Comparison of ENCODE assay signal across 8 cellular contexts in genomic region chr3:184229424-184230080, GRCh38. TPM values are rescaled to one million over a fixed set of nuclear protein-coding genes. Genes with fewer than 3 reads are reported as not detected.
DNase-seq lines count a peak whose midpoint lies in the region; ATAC-seq, FAIRE-seq and TF ChIP-seq lines count a peak whose summit lies in the region.

Gene VWA5B2, plus strand, starts transcription at chr3:184229585. Its CDS starts 944 bp downstream, at chr3:184230529.

- peak within 1 kb of the TSS; percentile 38 for H2AFZ ChIP-seq in K562 (ENCODE audit: low read depth, low read length)

- peak within 1 kb of the TSS; percentile 70 for H3K4me3 ChIP-seq in HEK293 (ENCODE audit: low read depth, low read length)
- H3K4me3 ChIP-seq in K562 = no peak within 1 kb of the TSS

- H3K27me3 ChIP-seq in K562 (ENCODE audit: control insufficient read depth in 2 of 2, insufficient read depth in 2 of 2, low read length in 2 of 2) = peaks cover 47 to 68% of the 10 kb centered on the region in 2 experiments

- H3K4me3 Mint-ChIP-seq in CD14-positive monocyte = peak within 1 kb of the TSS in 1 of 2 donors; percentile 76

- H4K20me1 ChIP-seq in K562 (replicated peaks; ENCODE audit: control insufficient read depth, insufficient read depth, low read length) = peaks cover 15% of the 10 kb centered on the region

- no peaks in the 10 kb centered on the region for H3K36me3 Mint-ChIP-seq in CD14-positive monocyte

- in situ Hi-C loops in K562 (cut with MboI) = no loop called here

- intact Hi-C loops in K562 (cut with micrococcal nuclease) = no loop called here
- intact Hi-C loops in CD14-positive monocyte (cut with micrococcal nuclease) = no loop called here

- ATAC-seq in K562 = peak; percentile 92

- no peaks in the 10 kb centered on the region for H3K79me2 ChIP-seq in K562 (ENCODE audit: control insufficient read depth, insufficient read depth, low read length)

- peaks cover 66 to 88% (median 68%) of the 10 kb centered on the region in 3 donors for H3K27me3 Mint-ChIP-seq in CD14-positive monocyte (ENCODE audit: low read depth in 3 of 3)

- H3K27ac Mint-ChIP-seq in CD14-positive monocyte = no peak within 1 kb of the TSS

- DNase-seq in NCI-H1417 (lab: John Stamatoyannopoulos, UW) (peak; percentile 70 to 91 (median 89)), T1000 (lab: John Stamatoyannopoulos, UW) (peak; percentile 56), K562 (ENCODE audit: extremely low read depth in 1 of 4, low spot score in 3 of 4) (peak; percentile 66 to 96 (median 92)), islet precursor cell (peak; percentile 91), CD14-positive monocyte (ENCODE audit: low spot score) (no peak)
- peak; percentile 81 for DNase-seq in stimulated activated CD4-positive, alpha-beta T cell treated with anti-CD3 and anti-CD28 coated beads, Interleukin-15, amount 100 ng/mL, for 24 hours

- peaks cover 0 to 16% (median 6%) of the 10 kb centered on the region in 7 donors for H3K9me3 Mint-ChIP-seq in CD14-positive monocyte

- H3K9me1 ChIP-seq in K562 (ENCODE audit: control insufficient read depth, insufficient read depth, low read length) = no peaks in the 10 kb centered on the region

- peak within 1 kb of the TSS; percentile 50; the same call in 1 of the 2 replicates for H3K9ac ChIP-seq in ES-I3 (ENCODE audit: low read depth, low read length)
- H3K9ac ChIP-seq in K562 (ENCODE audit: insufficient read depth in 1 of 2, low read depth in 2 of 2, low read length in 2 of 2) = peak within 1 kb of the TSS in 1 of 2 experiments; percentile 81; a peak in 2 of 4 replicates

- POLR2A ChIA-PET in HEK293 (lab: Yijun Ruan, JAX) (interaction anchor here (2.0 kb wide), 1 partner anchor 44 kb away, joined by 4 read pairs; the partner anchor contains the start of gene ABCF3), K562 (lab: Yijun Ruan, JAX) (interaction anchor here (0.7 to 1.7 kb wide), 2 partner anchors 11 to 120 kb away, joined by 3 to 6 read pairs; no protein-coding TSS in a partner anchor)

- H3K4me1 ChIP-seq in ES-I3 (ENCODE audit: insufficient read depth, low read length) = no peaks in the 10 kb centered on the region
- H3K4me1 ChIP-seq in HEK293 (ENCODE audit: control insufficient read depth, insufficient read depth, low read length) = no peaks in the 10 kb centered on the region
- H3K4me1 ChIP-seq in K562 (replicated peaks in 1 of 2; ENCODE audit: control insufficient read depth in 2 of 2, insufficient read depth in 2 of 2, low read length in 2 of 2) = peaks cover 0 to 32% of the 10 kb centered on the region in 2 experiments; a peak in 3 of 5 replicates

- H3K9me3 ChIP-seq in ES-I3 (ENCODE audit: control insufficient read depth, insufficient read depth, low read length) (no peaks in the 10 kb centered on the region), HEK293 (ENCODE audit: control insufficient read depth, insufficient read depth, low read depth, low read length) (no peaks in the 10 kb centered on the region), K562 (replicated peaks; ENCODE audit: control insufficient read depth, insufficient read depth, low read depth, low read length) (no peaks in the 10 kb centered on the region)

- H3K4me1 Mint-ChIP-seq in CD14-positive monocyte = peaks cover 8% of the 10 kb centered on the region

- FAIRE-seq in K562 (lab: Jason Lieb, UNC) = no peak

- no peak within 1 kb of the TSS for H3K27ac ChIP-seq in HEK293 (ENCODE audit: extremely low read depth, low read depth, low read length)
- no peak within 1 kb of the TSS for H3K27ac ChIP-seq in K562 (ENCODE audit: extremely low read depth, low read depth, low read length)

- TF ChIP-seq RAD21 in K562 (CRISPR knock-in tag; conservative IDR thresholded peaks at IDR 0.05 in 1 of 2, IDR thresholded peaks at IDR 0.05 in 1 of 2) = no peak

- BruUV-seq in K562 (replicated peaks; lab: Mats Ljungman, UMichigan) = no TSS peak

- TF ChIP-seq POLR2A in K562 (conservative IDR thresholded peaks at IDR 0.05) = no peak

- no peaks in the 10 kb centered on the region for H3K36me3 ChIP-seq in ES-I3 (ENCODE audit: insufficient read depth, low read length)
- H3K36me3 ChIP-seq in HEK293 (ENCODE audit: control insufficient read depth in 2 of 2, insufficient read depth in 1 of 2, low read length in 2 of 2) = no peaks in the 10 kb centered on the region
- no peaks in the 10 kb centered on the region for H3K36me3 ChIP-seq in K562 (ENCODE audit: control insufficient read depth, insufficient read depth, low read length)

- no peak for TF ChIP-seq EP300 in K562 (IDR thresholded peaks at IDR 0.05; ENCODE audit: low read length)

- 0% methylated on average over 11 of the region's 64 CpGs for WGBS in K562 (ENCODE audit: insufficient coverage, low coverage, missing lambda C conversion rate)

- peak within 1 kb of the TSS; percentile 33; the same call in 1 of the 2 replicates for H3K4me2 ChIP-seq in K562 (ENCODE audit: insufficient read depth, low read length)

- CTCF ChIA-PET in HEK293 (lab: Yijun Ruan, JAX) = interaction anchor here (0.6 to 4.4 kb wide), 5 partner anchors 10 to 65 kb away, joined by 3 to 66 read pairs (median 5); partner anchors contain the start of gene CAMK2N2
- CTCF ChIA-PET in K562 (lab: Yijun Ruan, JAX; ENCODE audit: low intra/inter-chr PET ratio) = no interaction called here

- TF ChIP-seq CTCF in HEK293 (tag by site-specific recombination; IDR thresholded peaks at IDR 0.05) (no peak), K562 (IDR thresholded peaks at IDR 0.05 in 2 of 3, conservative IDR thresholded peaks at IDR 0.05 in 1 of 3; ENCODE audit: insufficient read depth in 2 of 3, low read depth in 1 of 3, low read length in 3 of 3) (peak in 1 of 3 experiments; percentile 43; a peak in 1 of 6 replicates), CD14-positive monocyte (IDR thresholded peaks at IDR 0.05) (no peak)

TF ChIP-seq in K562, 482 proteins besides CTCF, POLR2A, EP300 and RAD21:
- no peak for TF ChIP-seq SRSF9 (IDR thresholded peaks at IDR 0.05; ENCODE audit: borderline replicate concordance, low read depth, low read length)
- peak; percentile 31; the same call in 1 of the 2 replicates for TF ChIP-seq HNRNPL (IDR thresholded peaks at IDR 0.05; ENCODE audit: low read depth, low read length)
- no peak for TF ChIP-seq BACH1 (tag; IDR thresholded peaks at IDR 0.05)
- TF ChIP-seq ZFP36 (IDR thresholded peaks at IDR 0.05; ENCODE audit: low read depth, low read length, partially characterized antibody) = no peak
- 0 out of 2 replicates have a peak, but pooled peaks have one; percentile 40 for TF ChIP-seq SAFB (IDR thresholded peaks at IDR 0.05; ENCODE audit: borderline replicate concordance, low read depth, low read length)
- TF ChIP-seq ZBTB7A (IDR thresholded peaks at IDR 0.05; ENCODE audit: borderline replicate concordance, control insufficient read depth, low read depth, low read length) = peak; percentile 82; the same call in 1 of the 2 replicates
- peak; percentile 25 for TF ChIP-seq RBBP5 (IDR thresholded peaks at IDR 0.05; ENCODE audit: borderline replicate concordance, insufficient read depth, low read length, poor library complexity, severe bottlenecking)
- TF ChIP-seq RFX5 (IDR thresholded peaks at IDR 0.05; ENCODE audit: low read depth, low read length) = no peak
- TF ChIP-seq VEZF1 (CRISPR knock-in tag; IDR thresholded peaks at IDR 0.05) = peak; percentile 42

RNA-seq across cellular contexts. Expression of gene VWA5B2, which starts in this region (rescaled TPM):
- not detected in 2 replicates for total RNA-seq in K562 (2011; cell fraction: chromatin; rRNA removed; ENCODE audit: low replicate concordance)
- not detected in 2 replicates for total RNA-seq in K562 (2011; cell fraction: nucleolus; rRNA removed)
- total RNA-seq in K562 (2011; cell fraction: nucleoplasm; rRNA removed) = not detected in 2 replicates
- not detected in 2 replicates for total RNA-seq in K562 (2014; rRNA removed)
- total RNA-seq in K562 (2014; rRNA removed; fragmentation: Illumina TruSeq; extraction: Trizol) = not detected in 2 replicates
- total RNA-seq in K562 (2015; rRNA removed; fragmentation: Illumina TruSeq; extraction: Trizol) = not detected in 2 replicates
- total RNA-seq in K562 (2021) = 0.04 TPM in 1 of 2 replicates, not detected in the other
- polyA plus RNA-seq in K562 (2011; rRNA removed) = not detected in 2 replicates
- not detected in 2 replicates for polyA plus RNA-seq in K562 (2011; cell fraction: cytosol; rRNA removed)
- not detected in 2 replicates for polyA plus RNA-seq in K562 (2011; cell fraction: nucleus; rRNA removed)
- polyA plus RNA-seq in K562 (2012) = 0.03 and 0.18 TPM in 2 replicates
- polyA plus RNA-seq in K562 (2014; fragmentation: Illumina TruSeq; extraction: Trizol) = not detected in 2 replicates
- polyA plus RNA-seq in K562 (2014; fragmentation: Nextera tagmentation; extraction: Ambion mirVana) = not detected
- not detected in 2 replicates for polyA plus RNA-seq in K562 (2014; rRNA removed)
- polyA minus RNA-seq in K562 (2011; rRNA and poly(A)+ RNA removed) = not detected in 2 replicates
- not detected in 2 replicates for polyA minus RNA-seq in K562 (2011; cell fraction: cytosol; rRNA and poly(A)+ RNA removed)
- polyA minus RNA-seq in K562 (2011; cell fraction: nucleus; rRNA and poly(A)+ RNA removed) = not detected in 2 replicates
- under 1 TPM in 1 of 2 donors, not detected in 1; 0.32 TPM for polyA plus RNA-seq in CD14-positive monocyte

Comparison
In these comparisons a context has a peak if more than half of its experiments do, and no peak if none do; other contexts are left out.
1. Peak in DNase-seq, ATAC-seq and H3K4me2 ChIP-seq in K562; RNA of the gene not detected or under 1 TPM.